In the genomic region with DNA sequence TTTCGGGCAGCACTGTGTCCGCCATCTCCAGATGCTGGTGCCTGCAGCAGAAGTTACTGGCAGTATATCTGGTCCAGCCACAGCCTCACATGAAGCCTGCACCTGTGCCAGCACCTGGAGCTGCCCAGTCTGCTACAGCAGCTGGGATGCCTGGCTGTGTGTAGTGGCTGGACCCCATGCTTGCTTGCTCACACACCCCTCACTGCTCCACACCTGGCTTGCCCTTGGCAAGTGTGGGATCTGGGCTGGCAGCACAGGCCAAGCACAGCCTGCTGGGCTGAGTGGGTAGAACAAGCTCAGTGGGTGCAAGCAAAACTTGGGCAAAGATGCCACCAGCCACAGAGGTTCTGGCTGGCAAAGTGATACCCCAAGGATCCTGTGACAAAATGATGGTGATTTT, we compare ENCODE assay signal across 28 cellular contexts.
"Had no signal": no experiment of that assay in that cellular context is flagged by ENCODE, and none has a peak within 500 bp of the region (broad histone marks: within the 10 kb centered on the region; RNA-seq: fewer than 3 reads in every experiment).

No MANE protein-coding gene starts in this region.

- H3K9me3 ChIP-seq: pancreas, prostate gland, testis had no signal

- H3K27me3 Mint-ChIP-seq: dendritic cell treated with granulocyte-macrophage colony-stimulating factor and Interleukin-4, amounts not matched to agents 40 ng/mL and 50 ng/mL, for 4 days had no signal

- H3K36me3 ChIP-seq: pancreas, prostate gland had no signal

- H3K27me3 ChIP-seq: brain microvascular endothelial cell, pancreas, testis had no signal

- H3K4me1 Mint-ChIP-seq: activated naive CD8-positive, alpha-beta T cell treated with anti-CD3 and anti-CD28 coated beads, Interleukin-2, amount 10 ng/mL, durations not matched to agents 7 days and 5 days; endodermal cell; T-helper 17 cell had no signal

- H3K4me3 ChIP-seq: pancreas, prostate gland, smooth muscle cell, testis had no signal

- H3K4me2 ChIP-seq: smooth muscle cell had no signal

- H3K4me1 ChIP-seq: pancreas, prostate gland, testis had no signal

- H3K27ac Mint-ChIP-seq: activated CD4-positive, alpha-beta memory T cell treated with anti-CD3 and anti-CD28 coated beads, Interleukin-2, amount 10 ng/mL, durations not matched to agents 7 days and 5 days; activated CD4-positive, alpha-beta T cell treated with anti-CD3 and anti-CD28 coated beads, Interleukin-2, amount 10 ng/mL, durations not matched to agents 24 days and 14 days; activated naive CD4-positive, alpha-beta T cell treated with anti-CD3 and anti-CD28 coated beads, Interleukin-2, amount 10 ng/mL, durations not matched to agents 7 days and 5 days; activated naive CD8-positive, alpha-beta T cell treated with anti-CD3 and anti-CD28 coated beads, Interleukin-2, amount 10 ng/mL, durations not matched to agents 7 days and 5 days; activated T-cell treated with anti-CD3 and anti-CD28 coated beads, Interleukin-2, amount 50 U/mL, for 24 hours; dendritic cell treated with granulocyte-macrophage colony-stimulating factor and Interleukin-4, amounts not matched to agents 40 ng/mL and 50 ng/mL, for 4 days; endodermal cell; mesothelial cell of epicardium; stimulated activated naive B cell treated with anti-CD40 and anti-IgM and Interleukin-4, amounts not matched to agents 10 μg/mL and 1 μg/mL and 100 μg/mL, for 72 hours; T-helper 17 cell had no signal

- H3K27ac ChIP-seq: brain microvascular endothelial cell, pancreas, prostate gland, testis had no signal

- H3K9me3 Mint-ChIP-seq: activated CD4-positive, alpha-beta memory T cell treated with anti-CD3 and anti-CD28 coated beads, Interleukin-2, amount 10 ng/mL, durations not matched to agents 7 days and 5 days; activated naive CD4-positive, alpha-beta T cell treated with anti-CD3 and anti-CD28 coated beads, Interleukin-2, amount 10 ng/mL, durations not matched to agents 7 days and 5 days; endodermal cell; mesothelial cell of epicardium had no signal

- DNase-seq: activated CD4-positive, alpha-beta memory T cell treated with anti-CD3 and anti-CD28 coated beads, Interleukin-2, amount 10 ng/mL, durations not matched to agents 7 days and 5 days; activated CD4-positive, alpha-beta T cell treated with anti-CD3 and anti-CD28 coated beads, Interleukin-2, amount 10 ng/mL, durations not matched to agents 24 days and 14 days; activated CD4-positive, CD25-positive, alpha-beta regulatory T cell treated with anti-CD3 and anti-CD28 coated beads, Interleukin-2, amount 50 U/mL, for 72 hours; activated CD8-positive, alpha-beta memory T cell treated with anti-CD3 and anti-CD28 coated beads, Interleukin-2, amount 50 U/mL, for 48 hours; activated gamma-delta T cell; activated naive CD4-positive, alpha-beta T cell treated with anti-CD3 and anti-CD28 coated beads, Interleukin-2, amount 10 ng/mL, durations not matched to agents 7 days and 5 days; activated naive CD8-positive, alpha-beta T cell treated with anti-CD3 and anti-CD28 coated beads, Interleukin-2, amount 10 ng/mL, durations not matched to agents 7 days and 5 days; activated T-cell treated with anti-CD3 and anti-CD28 coated beads, Interleukin-2, amount 50 U/mL, for 24 hours; brain microvascular endothelial cell; caudate nucleus; endodermal cell; glutamatergic neuron; islet precursor cell; naive B cell; nucleus accumbens; retina; stimulated activated CD4-positive, alpha-beta T cell treated with anti-CD3 and anti-CD28 coated beads, Interleukin-1b, Interleukin-23, amount 100 ng/mL, for 48 hours; stimulated activated CD4-positive, alpha-beta T cell treated with anti-CD3 and anti-CD28 coated beads, Interleukin-4, amount 100 ng/mL, for 4 hours; stimulated activated CD8-positive, alpha-beta memory T cell treated with anti-CD3 and anti-CD28 coated beads, Interleukin-4, amount 100 ng/mL, for 48 hours; stimulated activated naive B cell treated with anti-CD40 and anti-IgM and Interleukin-4, amounts not matched to agents 10 μg/mL and 1 μg/mL and 100 μg/mL, for 72 hours; T-helper 17 cell; testis had no signal

- H3K4me3 Mint-ChIP-seq: activated CD4-positive, alpha-beta memory T cell treated with anti-CD3 and anti-CD28 coated beads, Interleukin-2, amount 10 ng/mL, durations not matched to agents 7 days and 5 days; activated CD4-positive, alpha-beta T cell treated with anti-CD3 and anti-CD28 coated beads, Interleukin-2, amount 10 ng/mL, durations not matched to agents 24 days and 14 days; activated naive CD4-positive, alpha-beta T cell treated with anti-CD3 and anti-CD28 coated beads, Interleukin-2, amount 10 ng/mL, durations not matched to agents 7 days and 5 days; activated naive CD8-positive, alpha-beta T cell treated with anti-CD3 and anti-CD28 coated beads, Interleukin-2, amount 10 ng/mL, durations not matched to agents 7 days and 5 days; activated T-cell treated with anti-CD3 and anti-CD28 coated beads, Interleukin-2, amount 50 U/mL, for 24 hours; dendritic cell treated with granulocyte-macrophage colony-stimulating factor and Interleukin-4, amounts not matched to agents 40 ng/mL and 50 ng/mL, for 4 days; endodermal cell; mesothelial cell of epicardium; naive B cell; stimulated activated naive B cell treated with anti-CD40 and anti-IgM and Interleukin-4, amounts not matched to agents 10 μg/mL and 1 μg/mL and 100 μg/mL, for 72 hours; T-helper 17 cell had no signal

- ATAC-seq: esophagus mucosa; pancreas; stimulated activated naive B cell treated with anti-CD40 and anti-IgM and Interleukin-4, amounts not matched to agents 10 μg/mL and 1 μg/mL and 100 μg/mL, for 72 hours; T-helper 17 cell had no signal
